1 cellular context compared by ENCODE assay signal in the genomic region with DNA sequence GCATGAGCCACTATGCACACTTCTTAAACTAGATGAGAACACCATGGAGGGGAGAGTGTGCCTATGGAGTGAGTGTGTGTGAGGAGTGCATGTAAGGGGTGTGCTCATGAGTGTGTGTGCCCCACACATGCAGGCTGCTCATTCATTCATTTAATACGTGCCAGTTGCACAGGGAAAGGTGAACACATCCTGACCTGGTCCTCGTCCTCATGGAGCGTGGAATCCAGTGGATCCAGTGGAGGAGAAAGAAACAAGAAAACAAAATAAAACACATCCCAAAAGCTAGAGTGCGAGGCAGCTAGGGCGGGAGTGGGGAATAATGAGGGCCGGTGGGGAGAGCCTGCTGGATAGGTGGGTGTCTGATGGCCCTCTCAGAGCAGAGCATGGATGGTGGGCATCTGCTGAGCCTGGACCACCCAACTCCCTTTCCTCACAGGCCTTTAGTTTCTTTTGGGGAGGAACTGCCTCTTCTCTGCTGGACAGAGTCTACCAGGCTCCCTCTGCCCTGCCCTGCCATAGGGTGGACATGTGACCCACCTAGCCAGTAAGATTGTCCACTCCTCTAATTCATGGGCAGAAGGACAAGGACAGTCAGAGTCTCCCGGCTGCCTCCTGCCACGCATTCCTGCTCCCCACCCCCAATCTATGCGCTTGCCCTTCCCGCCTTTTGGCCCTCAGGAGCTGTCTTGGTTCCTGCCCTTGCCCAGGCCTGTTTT.
TF ChIP-seq lines count a peak whose summit lies in the region.

No MANE protein-coding gene starts in this region.

TF ChIP-seq in IMR-90, 13 proteins besides CTCF, POLR2A, EP300 and RAD21 (continued from another document):
- TF ChIP-seq USF2 (IDR thresholded peaks at IDR 0.05; ENCODE audit: low read depth, low read length), result peak; percentile 82
